ENCODE assay signal across 8 cellular contexts in the genomic region with DNA sequence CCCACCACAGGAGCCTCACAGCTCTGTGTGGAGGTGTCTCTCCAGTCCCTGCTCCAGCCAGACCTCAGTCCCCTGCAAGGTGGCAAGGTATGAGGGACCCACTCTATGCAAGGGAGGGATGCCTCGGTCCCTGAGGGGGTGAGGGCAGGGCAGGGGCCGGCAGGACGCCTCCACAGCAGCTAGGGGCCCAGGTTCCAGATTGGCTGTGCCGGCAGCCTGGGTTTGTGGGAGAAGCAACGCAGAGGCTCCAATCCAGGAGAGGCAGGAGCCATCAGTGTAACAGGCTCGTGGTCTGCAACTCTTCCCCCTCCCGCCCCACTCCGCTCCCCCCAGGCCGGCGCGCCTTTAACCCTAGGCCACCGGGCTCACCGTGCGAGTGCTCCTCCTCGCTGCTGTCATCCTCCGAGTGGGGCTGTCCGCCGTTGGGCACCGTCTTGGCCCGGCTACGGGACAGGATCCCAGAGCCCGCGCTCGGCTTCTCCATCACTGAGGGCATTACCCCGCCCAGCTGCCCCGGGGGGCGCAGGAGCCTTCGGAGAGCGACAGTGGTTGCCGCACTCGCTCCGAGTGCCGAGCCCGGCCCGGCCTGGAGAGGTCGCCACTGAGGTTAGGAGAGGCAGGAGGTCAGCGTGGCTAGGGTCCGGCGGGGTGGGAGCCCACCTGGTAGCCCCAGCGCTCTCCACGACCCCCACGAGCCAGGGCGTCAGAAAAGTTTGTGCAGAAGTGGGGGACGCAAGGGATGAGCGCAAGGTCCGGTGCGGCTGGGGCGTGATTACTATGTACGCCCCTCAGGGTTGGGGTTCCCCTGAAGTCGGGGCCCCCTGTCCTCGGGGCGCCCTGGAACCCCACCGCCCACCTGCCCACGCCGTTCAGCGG. TPM values are rescaled to one million over a fixed set of nuclear protein-coding genes. Genes with fewer than 3 reads are reported as not detected.
DNase-seq lines count a peak whose midpoint lies in the region; ATAC-seq and TF ChIP-seq lines count a peak whose summit lies in the region.

No MANE protein-coding gene starts in this region.

- ATAC-seq in esophagus mucosa, result peak; percentile 2
- no peak for ATAC-seq in HG03571 (IDR thresholded peaks at IDR 0.05; ENCODE audit: unreplicated experiment)

- H4K91ac ChIP-seq in neuronal stem cell (ENCODE audit: low read depth, low read length, poor library complexity), result peak overlapping the region; percentile 47

- H2AFZ ChIP-seq in neuronal stem cell (ENCODE audit: low read length), result peak overlapping the region; percentile 66

- H3K27me3 Mint-ChIP-seq in activated CD4-positive, alpha-beta memory T cell treated with anti-CD3 and anti-CD28 coated beads for 36 hours, result no peaks in the 10 kb centered on the region

- H2BK12ac ChIP-seq in neuronal stem cell (ENCODE audit: low read length), result peak overlapping the region; percentile 95

- peak overlapping the region; percentile 95 for H3K14ac ChIP-seq in neuronal stem cell (ENCODE audit: low read length)

- peak; percentile 25 to 68 for DNase-seq in NCI-H524 (lab: John Stamatoyannopoulos, UW)
- no peak for DNase-seq in NCI-H524 treated with DMSO at 0.1 percent for 48 hours (lab: John Stamatoyannopoulos, UW)
- DNase-seq in NB4 (ENCODE audit: low read depth), result peak; percentile 79
- peak; percentile 56 for DNase-seq in activated CD4-positive, alpha-beta memory T cell treated with anti-CD3 and anti-CD28 coated beads for 36 hours
- no peak for DNase-seq in neuronal stem cell (ENCODE audit: low spot score)
- no peak for DNase-seq in NCI-H2107 treated with DMSO at 0.1 percent for 48 hours (lab: John Stamatoyannopoulos, UW; ENCODE audit: unreplicated experiment)

- peaks cover 35 to 37% of the 10 kb centered on the region in 2 donors for H3K4me1 ChIP-seq in neuronal stem cell (ENCODE audit: control insufficient read depth in 2 of 2, insufficient read depth in 1 of 2, low read depth in 1 of 2, low read length in 2 of 2)

- peak overlapping the region; percentile 32 for H4K8ac ChIP-seq in neuronal stem cell (ENCODE audit: low read depth, low read length)

- no peaks in the 10 kb centered on the region for H3K27me3 ChIP-seq in neuronal stem cell (ENCODE audit: control insufficient read depth in 3 of 3, insufficient read depth in 3 of 3, low read depth in 1 of 3, low read length in 3 of 3)

- H3K4me3 Mint-ChIP-seq in activated CD4-positive, alpha-beta memory T cell treated with anti-CD3 and anti-CD28 coated beads for 36 hours, result peak overlapping the region; percentile 76

- H2BK5ac ChIP-seq in neuronal stem cell (ENCODE audit: low read length), result peak overlapping the region; percentile 99

- no CpG with 5 or more reads among the region's 56 CpGs for WGBS in neuronal stem cell (ENCODE audit: extremely low coverage in 2 of 2, insufficient read length in 2 of 2, insufficient replicate concordance in 1 of 2), 2 donors

- H2BK15ac ChIP-seq in neuronal stem cell (ENCODE audit: low read length), result peak overlapping the region; percentile 87

- peak; percentile 71 for TF ChIP-seq CTCF in NB4 (IDR thresholded peaks at IDR 0.05; ENCODE audit: low read depth, low read length)

- H3K18ac ChIP-seq in neuronal stem cell (ENCODE audit: low read length), result peak overlapping the region; percentile 100

- H2AK5ac ChIP-seq in neuronal stem cell (ENCODE audit: low read depth, low read length), result peak overlapping the region; percentile 99

- CTCF ChIA-PET in activated CD4-positive, alpha-beta memory T cell treated with anti-CD3 and anti-CD28 coated beads for 36 hours (lab: Charles Lee), result interaction anchor here (0.8 to 4.8 kb wide), 5 partner anchors 9 to 79 kb away, joined by 3 to 34 read pairs (median 5); a partner anchor contains a TSS

- H3K4me1 Mint-ChIP-seq in activated CD4-positive, alpha-beta memory T cell treated with anti-CD3 and anti-CD28 coated beads for 36 hours (ENCODE audit: low read depth), result peaks cover 16% of the 10 kb centered on the region

- no peak for TF ChIP-seq POLR2A in NB4 (IDR thresholded peaks at IDR 0.05; ENCODE audit: extremely low read depth, insufficient read length)

- H3K23ac ChIP-seq in neuronal stem cell (ENCODE audit: low read depth, low read length, poor library complexity), result peak overlapping the region; percentile 90

- intact Hi-C loops in activated CD4-positive, alpha-beta memory T cell treated with anti-CD3 and anti-CD28 coated beads for 36 hours (cut with micrococcal nuclease), result no loop called here

- H3K36me3 Mint-ChIP-seq in activated CD4-positive, alpha-beta memory T cell treated with anti-CD3 and anti-CD28 coated beads for 36 hours, result no peaks in the 10 kb centered on the region

- POLR2A ChIA-PET in activated CD4-positive, alpha-beta memory T cell treated with anti-CD3 and anti-CD28 coated beads for 36 hours (lab: Charles Lee), result no interaction called here

- H3K9ac ChIP-seq in neuronal stem cell (ENCODE audit: low read depth, low read length, poor library complexity), result peak overlapping the region; percentile 95

- H3K79me1 ChIP-seq in neuronal stem cell (ENCODE audit: low read depth, low read length), result peaks cover 21% of the 10 kb centered on the region

- no peaks in the 10 kb centered on the region for H3K9me3 Mint-ChIP-seq in activated CD4-positive, alpha-beta memory T cell treated with anti-CD3 and anti-CD28 coated beads for 36 hours

- H3K4me2 ChIP-seq in neuronal stem cell (ENCODE audit: insufficient read depth, low read length, poor library complexity, severe bottlenecking), result peak overlapping the region; percentile 82

- peak overlapping the region; percentile 40 for H3K4me3 ChIP-seq in NB4 (ENCODE audit: low read depth, low read length)
- peak overlapping the region; percentile 66 to 85 for H3K4me3 ChIP-seq in neuronal stem cell (ENCODE audit: low read length in 2 of 2)

- H3K36me3 ChIP-seq in neuronal stem cell (replicated peaks in 1 of 2; ENCODE audit: control insufficient read depth in 2 of 2, insufficient read depth in 2 of 2, low read length in 2 of 2), result peaks cover 24 to 34% of the 10 kb centered on the region in 2 donors

- H3K4ac ChIP-seq in neuronal stem cell (ENCODE audit: low read length), result peak overlapping the region; percentile 98

- H3K27ac Mint-ChIP-seq in activated CD4-positive, alpha-beta memory T cell treated with anti-CD3 and anti-CD28 coated beads for 36 hours, result no peak overlapping the region

- H2BK120ac ChIP-seq in neuronal stem cell (ENCODE audit: low read depth, low read length), result peak overlapping the region; percentile 90

- no peaks in the 10 kb centered on the region for H3K9me3 ChIP-seq in neuronal stem cell (replicated peaks in 1 of 2; ENCODE audit: control insufficient read depth in 2 of 2, insufficient read depth in 1 of 2, low read depth in 1 of 2, low read length in 2 of 2)

- peak overlapping the region; percentile 94 for H3K27ac ChIP-seq in neuronal stem cell (replicated peaks; ENCODE audit: low read length)

RNA-seq across cellular contexts. Expression of a gene that starts 0.8 kb away (rescaled TPM):
- under 1 TPM; 0.21 to 0.27 TPM for total RNA-seq in activated CD4-positive, alpha-beta memory T cell treated with anti-CD3 and anti-CD28 coated beads for 36 hours
- total RNA-seq in esophagus mucosa, result 0.16 TPM
- 74.6 TPM for polyA plus RNA-seq in neuronal stem cell (2013, experiment 1 of 2)
- polyA plus RNA-seq in neuronal stem cell (2013, experiment 2 of 2), result 74.3 TPM

RNA-seq across cellular contexts. Expression of a gene that starts 22.6 kb away (rescaled TPM):
- total RNA-seq in activated CD4-positive, alpha-beta memory T cell treated with anti-CD3 and anti-CD28 coated beads for 36 hours, result 10 to 100 TPM; 15.4 to 17.3 TPM
- 10.8 TPM for total RNA-seq in esophagus mucosa
- polyA plus RNA-seq in neuronal stem cell (2013, experiment 1 of 2), result 15.2 TPM
- 15.8 TPM for polyA plus RNA-seq in neuronal stem cell (2013, experiment 2 of 2)

RNA-seq across cellular contexts. Expression of a gene that starts 58.2 kb away (rescaled TPM):
- total RNA-seq in activated CD4-positive, alpha-beta memory T cell treated with anti-CD3 and anti-CD28 coated beads for 36 hours, result 100 to 1,000 TPM; 559 to 581 TPM
- total RNA-seq in esophagus mucosa, result 461 TPM
- polyA plus RNA-seq in neuronal stem cell (2013, experiment 1 of 2), result 465 TPM
- polyA plus RNA-seq in neuronal stem cell (2013, experiment 2 of 2), result 460 TPM

Comparison
In these comparisons a context has a peak if more than half of its experiments do, and no peak if none do; other contexts are left out.
1. DNase-seq: peak in NCI-H524 (2 of 2), NB4 (single experiment) and activated CD4-positive, alpha-beta memory T cell treated with anti-CD3 and anti-CD28 coated beads for 36 hours (single experiment); none in NCI-H524 treated with DMSO at 0.1 percent for 48 hours (single experiment), neuronal stem cell (single experiment) and NCI-H2107 treated with DMSO at 0.1 percent for 48 hours (single experiment).